In genomic region chr7:11811709-11812108, GRCh38 we compare ENCODE assay signal across 10 cellular contexts. TPM values are rescaled to one million over a fixed set of nuclear protein-coding genes. Genes with fewer than 3 reads are reported as not detected.
"Had no signal": no experiment of that assay in that cellular context is flagged by ENCODE, and none has a peak within 500 bp of the region (broad histone marks: within the 10 kb centered on the region; RNA-seq: fewer than 3 reads in every experiment).

No MANE protein-coding gene starts in this region.

- H3K9ac ChIP-seq: GM23248 had no signal

- H3K4me1 ChIP-seq: HAP-1 had no signal

- H3K4me3 ChIP-seq: GM23248, HAP-1 had no signal

- H3K27ac ChIP-seq: GM23248 had no signal

- H2AFZ ChIP-seq: GM23248 had no signal

- DNase-seq: GM23248, GOT3, H7, HFFc6, KBM-7 had no signal

- ATAC-seq: HCT116 had no signal

- H3K36me3 ChIP-seq: HAP-1 had no signal

- H3K9me3 ChIP-seq: HAP-1 had no signal

- FAIRE-seq: HTR-8/SVneo had no signal

RNA-seq across cellular contexts. Expression of gene THSD7A, which starts 20.3 kb away (rescaled TPM):
- total RNA-seq: GM23248, HFFc6, HT-29 had no signal
- polyA plus RNA-seq: GM23248, IgD-negative memory B cell had no signal
